Comparison of ENCODE assay signal across 1 cellular context in genomic region chr6:3664641-3665041, GRCh38.
TF ChIP-seq lines count a peak whose summit lies in the region.

No MANE protein-coding gene starts in this region.

TF ChIP-seq in GM23338, 12 proteins besides CTCF, POLR2A, EP300 and RAD21:
- TF ChIP-seq, protein P1, sequence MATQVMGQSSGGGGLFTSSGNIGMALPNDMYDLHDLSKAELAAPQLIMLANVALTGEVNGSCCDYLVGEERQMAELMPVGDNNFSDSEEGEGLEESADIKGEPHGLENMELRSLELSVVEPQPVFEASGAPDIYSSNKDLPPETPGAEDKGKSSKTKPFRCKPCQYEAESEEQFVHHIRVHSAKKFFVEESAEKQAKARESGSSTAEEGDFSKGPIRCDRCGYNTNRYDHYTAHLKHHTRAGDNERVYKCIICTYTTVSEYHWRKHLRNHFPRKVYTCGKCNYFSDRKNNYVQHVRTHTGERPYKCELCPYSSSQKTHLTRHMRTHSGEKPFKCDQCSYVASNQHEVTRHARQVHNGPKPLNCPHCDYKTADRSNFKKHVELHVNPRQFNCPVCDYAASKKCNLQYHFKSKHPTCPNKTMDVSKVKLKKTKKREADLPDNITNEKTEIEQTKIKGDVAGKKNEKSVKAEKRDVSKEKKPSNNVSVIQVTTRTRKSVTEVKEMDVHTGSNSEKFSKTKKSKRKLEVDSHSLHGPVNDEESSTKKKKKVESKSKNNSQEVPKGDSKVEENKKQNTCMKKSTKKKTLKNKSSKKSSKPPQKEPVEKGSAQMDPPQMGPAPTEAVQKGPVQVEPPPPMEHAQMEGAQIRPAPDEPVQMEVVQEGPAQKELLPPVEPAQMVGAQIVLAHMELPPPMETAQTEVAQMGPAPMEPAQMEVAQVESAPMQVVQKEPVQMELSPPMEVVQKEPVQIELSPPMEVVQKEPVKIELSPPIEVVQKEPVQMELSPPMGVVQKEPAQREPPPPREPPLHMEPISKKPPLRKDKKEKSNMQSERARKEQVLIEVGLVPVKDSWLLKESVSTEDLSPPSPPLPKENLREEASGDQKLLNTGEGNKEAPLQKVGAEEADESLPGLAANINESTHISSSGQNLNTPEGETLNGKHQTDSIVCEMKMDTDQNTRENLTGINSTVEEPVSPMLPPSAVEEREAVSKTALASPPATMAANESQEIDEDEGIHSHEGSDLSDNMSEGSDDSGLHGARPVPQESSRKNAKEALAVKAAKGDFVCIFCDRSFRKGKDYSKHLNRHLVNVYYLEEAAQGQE (IDR thresholded peaks at IDR 0.05; ENCODE audit: unreplicated experiment) = no peak
- no peak for TF ChIP-seq NANOG (IDR thresholded peaks at IDR 0.05; ENCODE audit: borderline replicate concordance)
- TF ChIP-seq CREB1 (CRISPR knock-in tag; IDR thresholded peaks at IDR 0.05; ENCODE audit: low read depth) = no peak
- TF ChIP-seq EZH2 (IDR thresholded peaks at IDR 0.05; ENCODE audit: low read depth, unreplicated experiment) = no peak
- no peak for TF ChIP-seq ZNF331 (CRISPR knock-in tag; IDR thresholded peaks at IDR 0.05; ENCODE audit: low read depth)
- TF ChIP-seq ZNF114 (CRISPR knock-in tag; IDR thresholded peaks at IDR 0.05) = no peak
- TF ChIP-seq EZH2phosphoT487 (IDR thresholded peaks at IDR 0.05; ENCODE audit: unreplicated experiment) = no peak
- no peak for TF ChIP-seq ETS1 (IDR thresholded peaks at IDR 0.05)
- TF ChIP-seq, protein P2, sequence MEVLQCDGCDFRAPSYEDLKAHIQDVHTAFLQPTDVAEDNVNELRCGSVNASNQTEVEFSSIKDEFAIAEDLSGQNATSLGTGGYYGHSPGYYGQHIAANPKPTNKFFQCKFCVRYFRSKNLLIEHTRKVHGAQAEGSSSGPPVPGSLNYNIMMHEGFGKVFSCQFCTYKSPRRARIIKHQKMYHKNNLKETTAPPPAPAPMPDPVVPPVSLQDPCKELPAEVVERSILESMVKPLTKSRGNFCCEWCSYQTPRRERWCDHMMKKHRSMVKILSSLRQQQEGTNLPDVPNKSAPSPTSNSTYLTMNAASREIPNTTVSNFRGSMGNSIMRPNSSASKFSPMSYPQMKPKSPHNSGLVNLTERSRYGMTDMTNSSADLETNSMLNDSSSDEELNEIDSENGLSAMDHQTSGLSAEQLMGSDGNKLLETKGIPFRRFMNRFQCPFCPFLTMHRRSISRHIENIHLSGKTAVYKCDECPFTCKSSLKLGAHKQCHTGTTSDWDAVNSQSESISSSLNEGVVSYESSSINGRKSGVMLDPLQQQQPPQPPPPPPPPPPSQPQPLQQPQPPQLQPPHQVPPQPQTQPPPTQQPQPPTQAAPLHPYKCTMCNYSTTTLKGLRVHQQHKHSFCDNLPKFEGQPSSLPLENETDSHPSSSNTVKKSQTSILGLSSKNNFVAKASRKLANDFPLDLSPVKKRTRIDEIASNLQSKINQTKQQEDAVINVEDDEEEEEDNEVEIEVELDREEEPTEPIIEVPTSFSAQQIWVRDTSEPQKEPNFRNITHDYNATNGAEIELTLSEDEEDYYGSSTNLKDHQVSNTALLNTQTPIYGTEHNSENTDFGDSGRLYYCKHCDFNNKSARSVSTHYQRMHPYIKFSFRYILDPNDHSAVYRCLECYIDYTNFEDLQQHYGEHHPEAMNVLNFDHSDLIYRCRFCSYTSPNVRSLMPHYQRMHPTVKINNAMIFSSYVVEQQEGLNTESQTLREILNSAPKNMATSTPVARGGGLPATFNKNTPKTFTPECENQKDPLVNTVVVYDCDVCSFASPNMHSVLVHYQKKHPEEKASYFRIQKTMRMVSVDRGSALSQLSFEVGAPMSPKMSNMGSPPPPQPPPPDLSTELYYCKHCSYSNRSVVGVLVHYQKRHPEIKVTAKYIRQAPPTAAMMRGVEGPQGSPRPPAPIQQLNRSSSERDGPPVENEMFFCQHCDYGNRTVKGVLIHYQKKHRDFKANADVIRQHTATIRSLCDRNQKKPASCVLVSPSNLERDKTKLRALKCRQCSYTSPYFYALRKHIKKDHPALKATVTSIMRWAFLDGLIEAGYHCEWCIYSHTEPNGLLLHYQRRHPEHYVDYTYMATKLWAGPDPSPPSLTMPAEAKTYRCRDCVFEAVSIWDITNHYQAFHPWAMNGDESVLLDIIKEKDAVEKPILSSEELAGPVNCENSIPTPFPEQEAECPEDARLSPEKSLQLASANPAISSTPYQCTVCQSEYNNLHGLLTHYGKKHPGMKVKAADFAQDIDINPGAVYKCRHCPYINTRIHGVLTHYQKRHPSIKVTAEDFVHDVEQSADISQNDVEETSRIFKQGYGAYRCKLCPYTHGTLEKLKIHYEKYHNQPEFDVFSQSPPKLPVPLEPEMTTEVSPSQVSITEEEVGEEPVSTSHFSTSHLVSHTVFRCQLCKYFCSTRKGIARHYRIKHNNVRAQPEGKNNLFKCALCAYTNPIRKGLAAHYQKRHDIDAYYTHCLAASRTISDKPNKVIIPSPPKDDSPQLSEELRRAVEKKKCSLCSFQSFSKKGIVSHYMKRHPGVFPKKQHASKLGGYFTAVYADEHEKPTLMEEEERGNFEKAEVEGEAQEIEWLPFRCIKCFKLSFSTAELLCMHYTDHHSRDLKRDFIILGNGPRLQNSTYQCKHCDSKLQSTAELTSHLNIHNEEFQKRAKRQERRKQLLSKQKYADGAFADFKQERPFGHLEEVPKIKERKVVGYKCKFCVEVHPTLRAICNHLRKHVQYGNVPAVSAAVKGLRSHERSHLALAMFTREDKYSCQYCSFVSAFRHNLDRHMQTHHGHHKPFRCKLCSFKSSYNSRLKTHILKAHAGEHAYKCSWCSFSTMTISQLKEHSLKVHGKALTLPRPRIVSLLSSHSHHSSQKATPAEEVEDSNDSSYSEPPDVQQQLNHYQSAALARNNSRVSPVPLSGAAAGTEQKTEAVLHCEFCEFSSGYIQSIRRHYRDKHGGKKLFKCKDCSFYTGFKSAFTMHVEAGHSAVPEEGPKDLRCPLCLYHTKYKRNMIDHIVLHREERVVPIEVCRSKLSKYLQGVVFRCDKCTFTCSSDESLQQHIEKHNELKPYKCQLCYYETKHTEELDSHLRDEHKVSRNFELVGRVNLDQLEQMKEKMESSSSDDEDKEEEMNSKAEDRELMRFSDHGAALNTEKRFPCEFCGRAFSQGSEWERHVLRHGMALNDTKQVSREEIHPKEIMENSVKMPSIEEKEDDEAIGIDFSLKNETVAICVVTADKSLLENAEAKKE (CRISPR knock-in tag; IDR thresholded peaks at IDR 0.05) = no peak
- TF ChIP-seq POLR2AphosphoS5 (IDR thresholded peaks at IDR 0.05; ENCODE audit: low read depth) = no peak
- no peak for TF ChIP-seq STAT1 (IDR thresholded peaks at IDR 0.05; ENCODE audit: unreplicated experiment)
- no peak for TF ChIP-seq JUNB (IDR thresholded peaks at IDR 0.05; ENCODE audit: unreplicated experiment)
